In genomic region chr5:43044181-43044914, GRCh38 we compare ENCODE assay signal across 11 cellular contexts. TPM values are rescaled to one million over a fixed set of nuclear protein-coding genes. Genes with fewer than 3 reads are reported as not detected.
DNase-seq lines count a peak whose midpoint lies in the region; ATAC-seq and TF ChIP-seq lines count a peak whose summit lies in the region.
"Had no signal": no experiment of that assay in that cellular context is flagged by ENCODE, and none has a peak within 500 bp of the region (broad histone marks: within the 10 kb centered on the region; RNA-seq: fewer than 3 reads in every experiment).

No MANE protein-coding gene starts in this region.

- no peak overlapping the region for H3K4me3 ChIP-seq in body of pancreas

- intact Hi-C loops in natural killer cell (cut with micrococcal nuclease), result no loop called here
- intact Hi-C loops in body of pancreas (cut with DNase I), result no loop called here

- DNase-seq in natural killer cell (no peak), dermis microvascular lymphatic vessel endothelial cell (ENCODE audit: low read depth in 2 of 2) (peak; percentile 56 to 86), mesothelial cell of epicardium (ENCODE audit: low spot score in 2 of 2, unreplicated experiment in 2 of 2) (no peak), SIG-M5 (lab: John Stamatoyannopoulos, UW) (no peak), body of pancreas (no peak), germinal center (ENCODE audit: low spot score) (no peak)
- DNase-seq in natural killer cell treated with Interleukin-12 subunit alpha and Interleukin-12 subunit beta and Interleukin-15 and Interleukin-18, amount 100 ng/mL, for 72 hours (ENCODE audit: low spot score), result no peak
- DNase-seq: activated effector memory CD4-positive, alpha-beta T cell treated with anti-CD3 and anti-CD28 coated beads, Interleukin-2, amount 50 U/mL, for 16 hours; NCI-H1436 treated with DMSO at 0.1 percent for 48 hours; SK-N-SH had no signal

- H3K4me3 Mint-ChIP-seq in natural killer cell, result peak overlapping the region; percentile 53
- no peak overlapping the region for H3K4me3 Mint-ChIP-seq in natural killer cell treated with Interleukin-12 subunit alpha and Interleukin-12 subunit beta and Interleukin-15 and Interleukin-18, amount 100 ng/mL, for 72 hours
- peak overlapping the region; percentile 51 for H3K4me3 Mint-ChIP-seq in mesothelial cell of epicardium

- H3K4me1 Mint-ChIP-seq in natural killer cell (peaks cover 60 to 61% of the 10 kb centered on the region in 2 donors), mesothelial cell of epicardium (peaks cover 39% of the 10 kb centered on the region)
- peaks cover 39 to 46% of the 10 kb centered on the region in 2 donors for H3K4me1 Mint-ChIP-seq in natural killer cell treated with Interleukin-12 subunit alpha and Interleukin-12 subunit beta and Interleukin-15 and Interleukin-18, amount 100 ng/mL, for 72 hours (ENCODE audit: low read depth in 2 of 2)

- H3K27me3 Mint-ChIP-seq in natural killer cell (ENCODE audit: low read depth in 2 of 2) (no peaks in the 10 kb centered on the region), mesothelial cell of epicardium (ENCODE audit: low read depth) (peaks cover 62% of the 10 kb centered on the region)
- H3K27me3 Mint-ChIP-seq in natural killer cell treated with Interleukin-12 subunit alpha and Interleukin-12 subunit beta and Interleukin-15 and Interleukin-18, amount 100 ng/mL, for 72 hours, result no peaks in the 10 kb centered on the region

- H3K27ac Mint-ChIP-seq in natural killer cell (peak overlapping the region; percentile 64 to 68), mesothelial cell of epicardium (peak overlapping the region; percentile 69)
- H3K27ac Mint-ChIP-seq in natural killer cell treated with Interleukin-12 subunit alpha and Interleukin-12 subunit beta and Interleukin-15 and Interleukin-18, amount 100 ng/mL, for 72 hours, result no peak overlapping the region

- H3K9me3 Mint-ChIP-seq in natural killer cell (no peaks in the 10 kb centered on the region), mesothelial cell of epicardium (no peaks in the 10 kb centered on the region)
- no peaks in the 10 kb centered on the region for H3K9me3 Mint-ChIP-seq in natural killer cell treated with Interleukin-12 subunit alpha and Interleukin-12 subunit beta and Interleukin-15 and Interleukin-18, amount 100 ng/mL, for 72 hours

- peaks cover 0 to 8% of the 10 kb centered on the region in 2 donors for H3K27me3 ChIP-seq in body of pancreas

- no peaks in the 10 kb centered on the region for H3K36me3 Mint-ChIP-seq in natural killer cell
- H3K36me3 Mint-ChIP-seq in natural killer cell treated with Interleukin-12 subunit alpha and Interleukin-12 subunit beta and Interleukin-15 and Interleukin-18, amount 100 ng/mL, for 72 hours, result no peaks in the 10 kb centered on the region
- no peaks in the 10 kb centered on the region for H3K36me3 Mint-ChIP-seq in mesothelial cell of epicardium

- H3K9me3 ChIP-seq in body of pancreas, result no peaks in the 10 kb centered on the region
- H3K9me3 ChIP-seq: SK-N-SH had no signal

- WGBS in body of pancreas, 2 donors, result 55 to 69% methylated on average over 26 of the region's 26 CpGs

- H3K36me3 ChIP-seq in body of pancreas (replicated peaks in 1 of 2; ENCODE audit: insufficient read depth in 1 of 2, low read depth in 2 of 2), result no peaks in the 10 kb centered on the region

- ATAC-seq in natural killer cell (no peak), body of pancreas (no peak), GM21367 (IDR thresholded peaks at IDR 0.05; ENCODE audit: unreplicated experiment) (no peak)
- ATAC-seq in natural killer cell treated with Interleukin-12 subunit alpha and Interleukin-12 subunit beta and Interleukin-15 and Interleukin-18, amount 100 ng/mL, for 72 hours, result no peak

- TF ChIP-seq CTCF in natural killer cell (IDR thresholded peaks at IDR 0.05), result no peak
- no peak for TF ChIP-seq CTCF in mesothelial cell of epicardium (IDR thresholded peaks at IDR 0.05; ENCODE audit: unreplicated experiment)
- no peak for TF ChIP-seq CTCF in body of pancreas (IDR thresholded peaks at IDR 0.05)

- peaks cover 17% of the 10 kb centered on the region for H3K4me1 ChIP-seq in body of pancreas

- H3K27ac ChIP-seq in body of pancreas, result no peak overlapping the region

- TF ChIP-seq POLR2A in body of pancreas (IDR thresholded peaks at IDR 0.05), result no peak

RNA-seq across cellular contexts. Expression of gene ANXA2R, which starts 4.2 kb away (rescaled TPM):
- total RNA-seq in natural killer cell, result 10 to 100 TPM; 34.3 to 55.2 (median 38.0) TPM
- 1 to 10 TPM; 4.8 to 6.9 TPM for total RNA-seq in natural killer cell treated with Interleukin-12 subunit alpha and Interleukin-12 subunit beta and Interleukin-15 and Interleukin-18, amount 100 ng/mL, for 72 hours
- 6.0 and 9.6 TPM in 2 replicates for total RNA-seq in dermis microvascular lymphatic vessel endothelial cell
- total RNA-seq in mesothelial cell of epicardium, result 1.4 to 1.9 TPM (median 1.7 TPM) in 3 replicates
- total RNA-seq in body of pancreas, result 1 to 10 TPM in 1 of 2 donors, under 1 TPM in 1; 0.99 to 1.3 TPM

Comparison
In these comparisons a context has a peak if more than half of its experiments do, and no peak if none do; other contexts are left out.
1. H3K27ac Mint-ChIP-seq: peak in natural killer cell (2 of 2) and mesothelial cell of epicardium (single experiment); none in natural killer cell treated with Interleukin-12 subunit alpha and Interleukin-12 subunit beta and Interleukin-15 and Interleukin-18, amount 100 ng/mL, for 72 hours (0 of 2).
2. DNase-seq: peak in dermis microvascular lymphatic vessel endothelial cell (2 of 2); none in natural killer cell (single experiment), natural killer cell treated with Interleukin-12 subunit alpha and Interleukin-12 subunit beta and Interleukin-15 and Interleukin-18, amount 100 ng/mL, for 72 hours (single experiment), mesothelial cell of epicardium (0 of 2), SIG-M5 (single experiment), body of pancreas (0 of 4) and germinal center (single experiment).